ENCODE assay signal across 6 cellular contexts in the genomic region with DNA sequence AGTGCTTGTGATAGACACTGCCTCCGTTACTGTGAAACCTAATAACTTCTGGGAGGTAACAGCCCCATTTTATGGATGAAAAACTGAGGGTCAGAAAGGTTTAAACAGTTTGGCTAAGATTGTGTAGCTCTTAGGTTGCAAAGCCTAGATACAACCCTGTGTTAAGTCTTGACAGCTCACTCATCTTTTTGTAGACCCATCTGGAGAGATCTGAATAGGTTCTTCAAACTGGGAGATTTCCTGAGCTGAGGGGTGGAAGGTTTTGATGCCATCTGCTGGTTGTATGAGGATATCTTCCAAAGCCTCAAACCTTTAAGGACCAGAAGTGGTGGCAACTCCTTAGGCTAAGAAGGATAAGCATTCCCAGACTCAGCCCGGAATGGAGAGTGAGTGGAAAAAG. TPM values are rescaled to one million over a fixed set of nuclear protein-coding genes. Genes with fewer than 3 reads are reported as not detected.
DNase-seq lines count a peak whose midpoint lies in the region; ATAC-seq and TF ChIP-seq lines count a peak whose summit lies in the region.

No MANE protein-coding gene starts in this region.

- H3K4me1 ChIP-seq in uterus: peaks cover 0 to 25% of the 10 kb centered on the region in 2 donors

- peaks cover 42% of the 10 kb centered on the region for H3K27me3 Mint-ChIP-seq in activated naive CD8-positive, alpha-beta T cell treated with anti-CD3 and anti-CD28 coated beads, Interleukin-2, amount 50 U/mL, for 24 hours
- H3K27me3 Mint-ChIP-seq in activated naive CD8-positive, alpha-beta T cell treated with anti-CD3 and anti-CD28 coated beads for 36 hours: peaks cover 59% of the 10 kb centered on the region

- no peaks in the 10 kb centered on the region for H3K9me3 ChIP-seq in uterus

- no peaks in the 10 kb centered on the region for H3K27me3 ChIP-seq in uterus

- no peaks in the 10 kb centered on the region for H3K36me3 Mint-ChIP-seq in activated naive CD8-positive, alpha-beta T cell treated with anti-CD3 and anti-CD28 coated beads, Interleukin-2, amount 50 U/mL, for 24 hours (ENCODE audit: low read depth)
- H3K36me3 Mint-ChIP-seq in activated naive CD8-positive, alpha-beta T cell treated with anti-CD3 and anti-CD28 coated beads for 36 hours: no peaks in the 10 kb centered on the region

- peak; percentile 37 to 55 (median 51) for TF ChIP-seq CTCF in uterus (IDR thresholded peaks at IDR 0.05)

- DNase-seq in activated naive CD8-positive, alpha-beta T cell treated with anti-CD3 and anti-CD28 coated beads, Interleukin-2, amount 50 U/mL, for 24 hours: no peak
- DNase-seq in activated naive CD8-positive, alpha-beta T cell treated with anti-CD3 and anti-CD28 coated beads for 36 hours: no peak
- DNase-seq in NOMO-1 (lab: John Stamatoyannopoulos, UW; ENCODE audit: unreplicated experiment in 2 of 2) (peak; percentile 44 to 46), fibroblast of peridontal ligament (ENCODE audit: extremely low read depth) (peak; percentile 79), uterus (no peak), activated T-cell treated with anti-CD3 and anti-CD28 coated beads for 4 hours (no peak)

- no peak for TF ChIP-seq POLR2A in uterus (IDR thresholded peaks at IDR 0.05)

- no peak overlapping the region for H3K4me3 Mint-ChIP-seq in activated naive CD8-positive, alpha-beta T cell treated with anti-CD3 and anti-CD28 coated beads, Interleukin-2, amount 50 U/mL, for 24 hours
- no peak overlapping the region for H3K4me3 Mint-ChIP-seq in activated naive CD8-positive, alpha-beta T cell treated with anti-CD3 and anti-CD28 coated beads for 36 hours

- H3K4me3 ChIP-seq in uterus: no peak overlapping the region

- H3K27ac ChIP-seq in uterus: peak overlapping the region in 1 of 2 donors; percentile 29

- no peak overlapping the region for H3K27ac Mint-ChIP-seq in activated naive CD8-positive, alpha-beta T cell treated with anti-CD3 and anti-CD28 coated beads, Interleukin-2, amount 50 U/mL, for 24 hours
- no peak overlapping the region for H3K27ac Mint-ChIP-seq in activated naive CD8-positive, alpha-beta T cell treated with anti-CD3 and anti-CD28 coated beads for 36 hours

- peaks cover 18% of the 10 kb centered on the region for H3K4me1 Mint-ChIP-seq in activated naive CD8-positive, alpha-beta T cell treated with anti-CD3 and anti-CD28 coated beads, Interleukin-2, amount 50 U/mL, for 24 hours
- peaks cover 22% of the 10 kb centered on the region for H3K4me1 Mint-ChIP-seq in activated naive CD8-positive, alpha-beta T cell treated with anti-CD3 and anti-CD28 coated beads for 36 hours

- no peaks in the 10 kb centered on the region for H3K9me3 Mint-ChIP-seq in activated naive CD8-positive, alpha-beta T cell treated with anti-CD3 and anti-CD28 coated beads, Interleukin-2, amount 50 U/mL, for 24 hours
- no peaks in the 10 kb centered on the region for H3K9me3 Mint-ChIP-seq in activated naive CD8-positive, alpha-beta T cell treated with anti-CD3 and anti-CD28 coated beads for 36 hours

- no peaks in the 10 kb centered on the region for H3K36me3 ChIP-seq in uterus

- peak; percentile 24 for ATAC-seq in activated naive CD8-positive, alpha-beta T cell treated with anti-CD3 and anti-CD28 coated beads, Interleukin-2, amount 50 U/mL, for 24 hours

- intact Hi-C loops in uterus (cut with DNase I; ENCODE audit: low total_unique reads): loop anchor here (10.0 kb wide), 1 partner anchor 47 kb away; the partner anchor contains the start of gene SERPING1

RNA-seq across cellular contexts. Expression of gene YPEL4, which starts 8.3 kb away (rescaled TPM):
- total RNA-seq in activated naive CD8-positive, alpha-beta T cell treated with anti-CD3 and anti-CD28 coated beads for 36 hours: under 1 TPM; 0.38 to 0.56 TPM
- 1 to 10 TPM in 3 of 4 donors, under 1 TPM in 1; 0.26 to 7.6 (median 2.7) TPM for total RNA-seq in uterus

RNA-seq across cellular contexts. Expression of gene CLP1, which starts 16.1 kb away (rescaled TPM):
- 10 to 100 TPM; 22.0 to 22.2 TPM for total RNA-seq in activated naive CD8-positive, alpha-beta T cell treated with anti-CD3 and anti-CD28 coated beads for 36 hours
- 10 to 100 TPM in 2 of 4 donors, 1 to 10 TPM in 2; 3.1 to 24.4 (median 12.2) TPM for total RNA-seq in uterus

RNA-seq across cellular contexts. Expression of gene ZDHHC5, which starts 26.5 kb away (rescaled TPM):
- total RNA-seq in activated naive CD8-positive, alpha-beta T cell treated with anti-CD3 and anti-CD28 coated beads for 36 hours: 10 to 100 TPM; 74.0 to 78.6 TPM
- total RNA-seq in uterus: 10 to 100 TPM; 27.2 to 50.6 (median 34.6) TPM

RNA-seq across cellular contexts. Expression of gene SERPING1, which starts 43.9 kb away (rescaled TPM):
- under 1 TPM; 0.41 to 0.68 TPM for total RNA-seq in activated naive CD8-positive, alpha-beta T cell treated with anti-CD3 and anti-CD28 coated beads for 36 hours
- total RNA-seq in uterus: 100 to 1,000 TPM in 3 of 4 donors, 10 to 100 TPM in 1; 39.3 to 742 (median 362) TPM

Comparison
In these comparisons a context has a peak if more than half of its experiments do, and no peak if none do; other contexts are left out.
1. DNase-seq: peak in NOMO-1 (2 of 2) and fibroblast of peridontal ligament (single experiment); none in activated naive CD8-positive, alpha-beta T cell treated with anti-CD3 and anti-CD28 coated beads, Interleukin-2, amount 50 U/mL, for 24 hours (single experiment), activated naive CD8-positive, alpha-beta T cell treated with anti-CD3 and anti-CD28 coated beads for 36 hours (single experiment), uterus (0 of 2) and activated T-cell treated with anti-CD3 and anti-CD28 coated beads for 4 hours (single experiment).